In the genomic region with DNA sequence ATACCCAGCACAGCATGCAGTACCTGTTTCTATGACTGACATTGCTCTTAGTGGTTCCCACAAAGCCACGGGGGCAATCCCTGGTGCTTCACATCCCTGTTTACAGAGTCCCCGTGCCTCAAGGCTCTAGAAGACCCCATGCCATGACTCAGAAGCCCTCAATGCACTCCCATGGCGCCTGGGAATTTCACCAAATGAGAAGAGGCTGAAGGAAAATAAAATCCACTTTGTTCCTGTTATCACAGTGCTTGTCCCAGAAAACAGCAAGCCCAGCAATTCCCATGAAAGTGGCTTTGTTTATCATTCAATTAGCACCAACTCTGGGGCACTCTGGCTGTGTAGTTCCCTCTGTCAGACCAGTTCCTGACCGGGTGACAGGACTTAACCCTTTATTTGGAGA, we compare ENCODE assay signal across 24 cellular contexts.
DNase-seq lines count a peak whose midpoint lies in the region; ATAC-seq and TF ChIP-seq lines count a peak whose summit lies in the region.
"Had no signal": no experiment of that assay in that cellular context is flagged by ENCODE, and none has a peak within 500 bp of the region (broad histone marks: within the 10 kb centered on the region; RNA-seq: fewer than 3 reads in every experiment).

No MANE protein-coding gene starts in this region.

- no peak overlapping the region for H2AFZ ChIP-seq in mesenchymal stem cell (ENCODE audit: low read depth, low read length)
- H2AFZ ChIP-seq: hepatocyte had no signal

- ATAC-seq in activated naive CD8-positive, alpha-beta T cell treated with anti-CD3 and anti-CD28 coated beads, Interleukin-2, amount 50 U/mL, for 24 hours: peak; percentile 33
- ATAC-seq in activated CD8-positive, alpha-beta T cell treated with anti-CD3 and anti-CD28 coated beads for 36 hours: no peak
- ATAC-seq: GM12878, left lung, WTC11 had no signal

- peak overlapping the region in 1 of 2 experiments; percentile 0 for H3K23ac ChIP-seq in mesenchymal stem cell (ENCODE audit: low read length in 2 of 2)

- H3K36me3 Mint-ChIP-seq in activated naive CD8-positive, alpha-beta T cell treated with anti-CD3 and anti-CD28 coated beads, Interleukin-2, amount 50 U/mL, for 24 hours (ENCODE audit: low read depth): peaks cover 2% of the 10 kb centered on the region
- no peaks in the 10 kb centered on the region for H3K36me3 Mint-ChIP-seq in activated naive CD8-positive, alpha-beta T cell treated with anti-CD3 and anti-CD28 coated beads for 36 hours
- peaks cover 45% of the 10 kb centered on the region for H3K36me3 Mint-ChIP-seq in chondrocyte (ENCODE audit: low read depth)
- peaks cover 2% of the 10 kb centered on the region for H3K36me3 Mint-ChIP-seq in activated CD8-positive, alpha-beta T cell treated with anti-CD3 and anti-CD28 coated beads for 36 hours (ENCODE audit: low read depth)
- H3K36me3 Mint-ChIP-seq: activated naive CD8-positive, alpha-beta T cell had no signal

- H2BK12ac ChIP-seq in mesenchymal stem cell (ENCODE audit: low read length in 2 of 2): peak overlapping the region in 1 of 2 experiments; percentile 75

- H3K79me1 ChIP-seq in mesenchymal stem cell (replicated peaks; ENCODE audit: low read length, poor library complexity, severe bottlenecking): peaks cover 19% of the 10 kb centered on the region

- H3K4me1 Mint-ChIP-seq in activated naive CD8-positive, alpha-beta T cell treated with anti-CD3 and anti-CD28 coated beads, Interleukin-2, amount 50 U/mL, for 24 hours: peaks cover 14% of the 10 kb centered on the region
- peaks cover 10% of the 10 kb centered on the region for H3K4me1 Mint-ChIP-seq in activated naive CD8-positive, alpha-beta T cell treated with anti-CD3 and anti-CD28 coated beads for 36 hours
- H3K4me1 Mint-ChIP-seq in chondrocyte (ENCODE audit: low read depth): peaks cover 84% of the 10 kb centered on the region
- peaks cover 5% of the 10 kb centered on the region for H3K4me1 Mint-ChIP-seq in activated CD8-positive, alpha-beta T cell treated with anti-CD3 and anti-CD28 coated beads for 36 hours (ENCODE audit: low read depth)

- 31% methylated on average over 4 of the region's 4 CpGs for WGBS in mesenchymal stem cell

- no peak overlapping the region for H4K8ac ChIP-seq in mesenchymal stem cell (ENCODE audit: low read length)

- no peaks in the 10 kb centered on the region for H3K27me3 ChIP-seq in mesenchymal stem cell (ENCODE audit: control insufficient read depth in 1 of 2, insufficient read depth in 1 of 2, low read length in 2 of 2)
- H3K27me3 ChIP-seq: hepatocyte, left lung had no signal

- H2BK15ac ChIP-seq in mesenchymal stem cell (ENCODE audit: low read depth, poor library complexity, severe bottlenecking): no peak overlapping the region

- H3K18ac ChIP-seq in mesenchymal stem cell (ENCODE audit: low read depth in 1 of 2, low read length in 2 of 2): peak overlapping the region; percentile 6 to 98

- CTCF ChIA-PET in activated CD8-positive, alpha-beta T cell treated with anti-CD3 and anti-CD28 coated beads for 36 hours (lab: Charles Lee): no interaction called here

- TF ChIP-seq CTCF in chondrocyte (IDR thresholded peaks at IDR 0.05): no peak
- no peak for TF ChIP-seq CTCF in activated CD8-positive, alpha-beta T cell treated with anti-CD3 and anti-CD28 coated beads for 36 hours (IDR thresholded peaks at IDR 0.05)

- no peak overlapping the region for H2BK120ac ChIP-seq in mesenchymal stem cell (ENCODE audit: low read depth, low read length)

- no peak overlapping the region for H3K27ac Mint-ChIP-seq in activated naive CD8-positive, alpha-beta T cell treated with anti-CD3 and anti-CD28 coated beads, Interleukin-2, amount 50 U/mL, for 24 hours
- no peak overlapping the region for H3K27ac Mint-ChIP-seq in activated naive CD8-positive, alpha-beta T cell treated with anti-CD3 and anti-CD28 coated beads for 36 hours
- peak overlapping the region; percentile 47 for H3K27ac Mint-ChIP-seq in chondrocyte (ENCODE audit: unreplicated experiment)
- H3K27ac Mint-ChIP-seq in activated CD8-positive, alpha-beta T cell treated with anti-CD3 and anti-CD28 coated beads for 36 hours: no peak overlapping the region
- H3K27ac Mint-ChIP-seq: activated naive CD8-positive, alpha-beta T cell had no signal

- H2AK5ac ChIP-seq in mesenchymal stem cell (ENCODE audit: low read length, severe bottlenecking): no peak overlapping the region

- intact Hi-C loops in activated CD8-positive, alpha-beta T cell treated with anti-CD3 and anti-CD28 coated beads for 36 hours (cut with micrococcal nuclease): no loop called here

- peaks cover 14% of the 10 kb centered on the region for H3K4me1 ChIP-seq in mesenchymal stem cell (ENCODE audit: control insufficient read depth, insufficient read depth, low read depth, low read length)

- no peak overlapping the region for H3K4me3 Mint-ChIP-seq in activated naive CD8-positive, alpha-beta T cell treated with anti-CD3 and anti-CD28 coated beads, Interleukin-2, amount 50 U/mL, for 24 hours
- no peak overlapping the region for H3K4me3 Mint-ChIP-seq in activated naive CD8-positive, alpha-beta T cell treated with anti-CD3 and anti-CD28 coated beads for 36 hours
- H3K4me3 Mint-ChIP-seq in chondrocyte (ENCODE audit: unreplicated experiment): no peak overlapping the region
- no peak overlapping the region for H3K4me3 Mint-ChIP-seq in activated CD8-positive, alpha-beta T cell treated with anti-CD3 and anti-CD28 coated beads for 36 hours
- H3K4me3 Mint-ChIP-seq: activated naive CD8-positive, alpha-beta T cell; WTC11 had no signal

- peaks cover 3% of the 10 kb centered on the region for H3K9me3 ChIP-seq in mesenchymal stem cell (ENCODE audit: control insufficient read depth, low read length)
- H3K9me3 ChIP-seq: left lung had no signal

- H3K27me3 Mint-ChIP-seq in activated naive CD8-positive, alpha-beta T cell treated with anti-CD3 and anti-CD28 coated beads, Interleukin-2, amount 50 U/mL, for 24 hours: peaks cover 2% of the 10 kb centered on the region
- peaks cover 4% of the 10 kb centered on the region for H3K27me3 Mint-ChIP-seq in activated naive CD8-positive, alpha-beta T cell treated with anti-CD3 and anti-CD28 coated beads for 36 hours
- H3K27me3 Mint-ChIP-seq in chondrocyte (ENCODE audit: low read depth): no peaks in the 10 kb centered on the region
- H3K27me3 Mint-ChIP-seq in activated CD8-positive, alpha-beta T cell treated with anti-CD3 and anti-CD28 coated beads for 36 hours: no peaks in the 10 kb centered on the region

- POLR2A ChIA-PET in activated CD8-positive, alpha-beta T cell treated with anti-CD3 and anti-CD28 coated beads for 36 hours (lab: Charles Lee): no interaction called here

- no peak overlapping the region for H4K91ac ChIP-seq in mesenchymal stem cell (ENCODE audit: low read length)

- H3K9ac ChIP-seq in mesenchymal stem cell (ENCODE audit: low read length): no peak overlapping the region

- no peak overlapping the region for H2BK5ac ChIP-seq in mesenchymal stem cell (ENCODE audit: low read depth, low read length, poor library complexity, severe bottlenecking)

- H3K36me3 ChIP-seq in mesenchymal stem cell (ENCODE audit: control insufficient read depth in 1 of 2, insufficient read depth in 2 of 2, low read depth in 1 of 2, low read length in 2 of 2): peaks cover 0 to 26% of the 10 kb centered on the region in 2 experiments

- no peak overlapping the region for H3K4me2 ChIP-seq in mesenchymal stem cell (ENCODE audit: low read length, poor library complexity, severe bottlenecking)
- H3K4me2 ChIP-seq: hepatocyte had no signal

- no peak overlapping the region for H3K14ac ChIP-seq in mesenchymal stem cell (ENCODE audit: low read length in 2 of 2)

- no peak overlapping the region for H3K27ac ChIP-seq in mesenchymal stem cell (ENCODE audit: low read length, poor library complexity, severe bottlenecking)
- H3K27ac ChIP-seq: hepatocyte had no signal

- no peak overlapping the region for H3K4ac ChIP-seq in mesenchymal stem cell (ENCODE audit: low read depth in 1 of 2, low read length in 2 of 2)

- DNase-seq in activated naive CD8-positive, alpha-beta T cell treated with anti-CD3 and anti-CD28 coated beads, Interleukin-2, amount 50 U/mL, for 24 hours: no peak
- no peak for DNase-seq in activated naive CD8-positive, alpha-beta T cell treated with anti-CD3 and anti-CD28 coated beads for 36 hours
- no peak for DNase-seq in chondrocyte (ENCODE audit: low spot score)
- DNase-seq in mesenchymal stem cell: peak; percentile 52
- DNase-seq in superior temporal gyrus (ENCODE audit: extremely low spot score): peak; percentile 38
- no peak for DNase-seq in activated CD8-positive, alpha-beta T cell treated with anti-CD3 and anti-CD28 coated beads for 36 hours
- DNase-seq in NCI-H345 (lab: John Stamatoyannopoulos, UW): no peak
- no peak for DNase-seq in RPMI8226
- DNase-seq: cerebellar nuclear complex; COR-L47; DND-41; effector CD8-positive, alpha-beta T cell; erythroblast; left lung; NCI-H146; NCI-H2171; NCI-H524; stimulated activated CD4-positive, alpha-beta T cell treated with anti-CD3 and anti-CD28 coated beads, Interleukin-1b, Interleukin-23, amount 100 ng/mL, for 48 hours; SW 1271 had no signal

- no peak overlapping the region for H3K4me3 ChIP-seq in mesenchymal stem cell (ENCODE audit: insufficient read depth in 1 of 2, low read depth in 1 of 2, low read length in 2 of 2)
- H3K4me3 ChIP-seq: GM12878, hepatocyte, left lung, skin epidermis had no signal

- H3K9me3 Mint-ChIP-seq in activated naive CD8-positive, alpha-beta T cell treated with anti-CD3 and anti-CD28 coated beads, Interleukin-2, amount 50 U/mL, for 24 hours: peaks cover 14% of the 10 kb centered on the region
- H3K9me3 Mint-ChIP-seq in activated naive CD8-positive, alpha-beta T cell treated with anti-CD3 and anti-CD28 coated beads for 36 hours: peaks cover 15% of the 10 kb centered on the region
- peaks cover 6% of the 10 kb centered on the region for H3K9me3 Mint-ChIP-seq in chondrocyte (ENCODE audit: low read depth)
- H3K9me3 Mint-ChIP-seq in activated CD8-positive, alpha-beta T cell treated with anti-CD3 and anti-CD28 coated beads for 36 hours: peaks cover 12% of the 10 kb centered on the region

Comparison
In these comparisons a context has a peak if more than half of its experiments do, and no peak if none do; other contexts are left out.
1. DNase-seq: peak in mesenchymal stem cell (single experiment) and superior temporal gyrus (single experiment); none in activated naive CD8-positive, alpha-beta T cell treated with anti-CD3 and anti-CD28 coated beads, Interleukin-2, amount 50 U/mL, for 24 hours (single experiment), activated naive CD8-positive, alpha-beta T cell treated with anti-CD3 and anti-CD28 coated beads for 36 hours (single experiment), chondrocyte (single experiment), activated CD8-positive, alpha-beta T cell treated with anti-CD3 and anti-CD28 coated beads for 36 hours (single experiment), NCI-H345 (single experiment) and RPMI8226 (single experiment).